Comparison of ENCODE assay signal across 20 cellular contexts in the genomic region with DNA sequence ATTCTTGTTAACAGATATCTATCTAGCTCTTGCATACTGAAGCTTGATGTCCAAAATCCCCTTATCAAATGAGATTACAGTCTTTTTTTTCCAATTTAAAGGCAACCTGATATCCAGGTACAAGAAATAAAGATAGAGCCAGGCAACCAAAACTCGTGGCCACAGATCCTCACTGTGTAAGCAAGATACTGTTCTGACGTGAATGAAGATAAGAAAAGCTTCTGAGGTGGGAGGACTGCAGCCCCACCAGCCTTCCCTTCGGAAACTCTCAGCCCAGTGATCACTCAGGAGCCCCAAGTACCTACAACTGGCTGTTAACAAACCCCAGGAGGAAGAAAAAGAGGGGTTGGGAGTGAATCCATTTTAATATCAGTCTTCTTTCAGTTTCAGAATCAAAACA.
DNase-seq lines count a peak whose midpoint lies in the region; ATAC-seq and TF ChIP-seq lines count a peak whose summit lies in the region.
"Had no signal": no experiment of that assay in that cellular context is flagged by ENCODE, and none has a peak within 500 bp of the region (broad histone marks: within the 10 kb centered on the region; RNA-seq: fewer than 3 reads in every experiment).

No MANE protein-coding gene starts in this region.

- intact Hi-C loops in IMR-90 (cut with micrococcal nuclease), result no loop called here

- H3K27me3 Mint-ChIP-seq in type B pancreatic cell, result peaks cover 9% of the 10 kb centered on the region

- no TSS peak for BruUV-seq in IMR-90 (replicated peaks; lab: Mats Ljungman, UMichigan)

- ATAC-seq in IMR-90 (ENCODE audit: low read depth) (no peak), HG03039 (IDR thresholded peaks at IDR 0.05; ENCODE audit: unreplicated experiment) (no peak)
- ATAC-seq: K562; naive thymus-derived CD4-positive, alpha-beta T cell; Right ventricle myocardium inferior had no signal

- DNase-seq in IMR-90 (no peak), type B pancreatic cell (ENCODE audit: extremely low spot score, unreplicated experiment) (no peak), KG1 (lab: John Stamatoyannopoulos, UW) (no peak)
- no peak for DNase-seq in stimulated activated CD4-positive, alpha-beta T cell treated with anti-CD3 and anti-CD28 coated beads, Interleukin-1b, Interleukin-23, amount 100 ng/mL, for 48 hours
- DNase-seq: adrenal gland; DND-41; hypothalamus; naive thymus-derived CD4-positive, alpha-beta T cell; NCI-H2171 treated with DMSO at 0.1 percent for 48 hours; NCI-H69; stimulated activated CD4-positive, alpha-beta T cell treated with anti-CD3 and anti-CD28 coated beads, Interleukin-2, amount 100 ng/mL, for 24 hours; stimulated activated naive CD4-positive, alpha-beta T cell had no signal

- H3K36me3 Mint-ChIP-seq in type B pancreatic cell, result peaks cover 13% of the 10 kb centered on the region
- H3K36me3 Mint-ChIP-seq: naive thymus-derived CD4-positive, alpha-beta T cell had no signal

- no peak overlapping the region for H3K4ac ChIP-seq in IMR-90 (ENCODE audit: low read depth, low read length)

- H3K27me3 ChIP-seq in IMR-90 (ENCODE audit: control insufficient read depth, insufficient read depth, low read length) (peaks cover under 1% of the 10 kb centered on the region; the same call in 1 of the 2 replicates), duodenal mucosa (ENCODE audit: control insufficient read depth in 1 of 2, insufficient read depth in 2 of 2, low read length in 2 of 2) (no peaks in the 10 kb centered on the region), mucosa of stomach (ENCODE audit: control insufficient read depth, insufficient read depth, low read length) (no peaks in the 10 kb centered on the region)
- H3K27me3 ChIP-seq: adrenal gland had no signal

- H2BK20ac ChIP-seq in IMR-90 (ENCODE audit: low read depth, low read length), result no peak overlapping the region

- H3K4me1 ChIP-seq in IMR-90 (ENCODE audit: control insufficient read depth, insufficient read depth, low read length) (no peaks in the 10 kb centered on the region), duodenal mucosa (ENCODE audit: control insufficient read depth in 1 of 2, insufficient read depth in 2 of 2, low read length in 2 of 2) (no peaks in the 10 kb centered on the region), mucosa of stomach (ENCODE audit: control insufficient read depth, insufficient read depth, low read length) (peaks cover 4% of the 10 kb centered on the region)
- H3K4me1 ChIP-seq: adrenal gland had no signal

- H3K27ac Mint-ChIP-seq in type B pancreatic cell, result no peak overlapping the region
- H3K27ac Mint-ChIP-seq: naive thymus-derived CD4-positive, alpha-beta T cell had no signal

- H3K4me3 Mint-ChIP-seq in type B pancreatic cell, result peak overlapping the region; percentile 15
- H3K4me3 Mint-ChIP-seq: naive thymus-derived CD4-positive, alpha-beta T cell had no signal

- dilution Hi-C loops in IMR-90 (cut with HindIII; ENCODE audit: low sequenced_read_pairs, unreplicated experiment), result no loop called here

- peak overlapping the region; percentile 61; the same call in 1 of the 2 replicates for H3K18ac ChIP-seq in IMR-90 (ENCODE audit: low read depth, low read length)

- TF ChIP-seq RAD21 in IMR-90 (IDR thresholded peaks at IDR 0.05; ENCODE audit: low read length), result no peak

- no CpG with 5 or more reads among the region's 3 CpGs for WGBS in IMR-90 (ENCODE audit: extremely low coverage in 2 of 2, insufficient read length in 1 of 2), 2 experiments

- H2AFZ ChIP-seq in IMR-90 (replicated peaks; ENCODE audit: low read length, poor library complexity), result peak overlapping the region; percentile 69

- H4K5ac ChIP-seq in IMR-90 (ENCODE audit: low read depth, low read length), result peak overlapping the region; percentile 63; the same call in 1 of the 2 replicates

- H2BK15ac ChIP-seq in IMR-90 (ENCODE audit: low read depth, low read length), result no peak overlapping the region

- H3K27ac ChIP-seq in IMR-90 (ENCODE audit: insufficient read depth, low read length) (no peak overlapping the region), duodenal mucosa (ENCODE audit: low read depth, low read length) (no peak overlapping the region)
- H3K27ac ChIP-seq: adrenal gland, epithelial cell of prostate, thoracic aorta had no signal

- H3K4me1 Mint-ChIP-seq in type B pancreatic cell (ENCODE audit: unreplicated experiment), result peaks cover 16% of the 10 kb centered on the region

- in situ Hi-C loops in IMR-90 (cut with MboI; ENCODE audit: low sequenced_read_pairs), result no loop called here

- H4K20me1 ChIP-seq in IMR-90 (ENCODE audit: insufficient read depth, low read length), result no peaks in the 10 kb centered on the region

- CTCF ChIA-PET in IMR-90 (lab: Yijun Ruan, JAX), result no interaction called here

- no peak overlapping the region for H2AK9ac ChIP-seq in IMR-90 (replicated peaks; ENCODE audit: low read depth, low read length, poor library complexity)

- no peaks in the 10 kb centered on the region for H3K9me1 ChIP-seq in IMR-90 (ENCODE audit: insufficient read depth, low read length)

- peaks cover 15% of the 10 kb centered on the region for H3K9me3 Mint-ChIP-seq in type B pancreatic cell

- no peaks in the 10 kb centered on the region for H3K79me1 ChIP-seq in IMR-90 (ENCODE audit: low read depth in 1 of 2, low read length in 2 of 2)

- H4K8ac ChIP-seq in IMR-90 (ENCODE audit: low read depth in 2 of 2, low read length in 2 of 2), result no peak overlapping the region

- H4K91ac ChIP-seq in IMR-90 (ENCODE audit: insufficient read depth, low read depth, low read length), result no peak overlapping the region

- H3K56ac ChIP-seq in IMR-90 (ENCODE audit: extremely low read depth, insufficient read depth, low read length), result no peak overlapping the region

- H3K9me3 ChIP-seq in IMR-90 (ENCODE audit: control insufficient read depth, insufficient read depth, low read length) (peaks cover 5% of the 10 kb centered on the region), duodenal mucosa (ENCODE audit: control insufficient read depth in 1 of 2, low read length in 2 of 2) (peaks cover 3 to 9% of the 10 kb centered on the region in 2 donors), mucosa of stomach (ENCODE audit: control insufficient read depth, low read length) (no peaks in the 10 kb centered on the region)

- no peak overlapping the region for H2AK5ac ChIP-seq in IMR-90 (ENCODE audit: low read depth, low read length)

- no peak overlapping the region for H2BK120ac ChIP-seq in IMR-90 (ENCODE audit: low read depth, low read length)

- no peak overlapping the region for H3K23ac ChIP-seq in IMR-90 (ENCODE audit: low read depth, low read length)

- peak overlapping the region; percentile 29; the same call in 1 of the 2 replicates for H3K9ac ChIP-seq in IMR-90 (ENCODE audit: low read depth, low read length)
- peak overlapping the region; percentile 10 to 55 for H3K9ac ChIP-seq in duodenal mucosa (ENCODE audit: low read depth in 1 of 2, low read length in 2 of 2)
- H3K9ac ChIP-seq in mucosa of stomach (ENCODE audit: low read length), result peak overlapping the region; percentile 23

- H3K14ac ChIP-seq in IMR-90 (replicated peaks; ENCODE audit: low read depth, low read length), result no peak overlapping the region

- H2BK5ac ChIP-seq in IMR-90 (ENCODE audit: low read depth, low read length, poor library complexity, severe bottlenecking), result no peak overlapping the region

- POLR2A ChIA-PET in IMR-90 (lab: Charles Lee; ENCODE audit: unreplicated experiment), result interaction anchor here (0.5 to 0.6 kb wide), 3 partner anchors 15 to 150 kb away, joined by 4 to 5 read pairs (median 5); no protein-coding TSS in a partner anchor

- TF ChIP-seq CTCF in IMR-90 (conservative IDR thresholded peaks at IDR 0.05; ENCODE audit: low read depth, low read length) (no peak), type B pancreatic cell (conservative IDR thresholded peaks at IDR 0.05) (no peak)

- peak overlapping the region; percentile 85; the same call in 1 of the 2 replicates for H3K4me2 ChIP-seq in IMR-90 (ENCODE audit: low read depth, low read length)

- H3K36me3 ChIP-seq in IMR-90 (ENCODE audit: control insufficient read depth, insufficient read depth, low read length) (no peaks in the 10 kb centered on the region), duodenal mucosa (ENCODE audit: control insufficient read depth in 1 of 2, insufficient read depth in 2 of 2, low read length in 2 of 2) (no peaks in the 10 kb centered on the region), mucosa of stomach (ENCODE audit: control insufficient read depth, insufficient read depth, low read length) (no peaks in the 10 kb centered on the region)
- H3K36me3 ChIP-seq: adrenal gland, thoracic aorta had no signal

- TF ChIP-seq POLR2A in IMR-90 (IDR thresholded peaks at IDR 0.05; ENCODE audit: low read depth, low read length), result no peak

- no peak overlapping the region for H3K4me3 ChIP-seq in IMR-90 (ENCODE audit: insufficient read depth, low read depth, low read length)
- H3K4me3 ChIP-seq in duodenal mucosa (ENCODE audit: low read depth in 1 of 2, low read length in 2 of 2), result peak overlapping the region; percentile 47 to 62
- no peak overlapping the region for H3K4me3 ChIP-seq in mucosa of stomach (ENCODE audit: low read length)
- H3K4me3 ChIP-seq: adrenal gland, K562, lung, thoracic aorta had no signal

TF ChIP-seq in IMR-90, 13 proteins besides CTCF, POLR2A, EP300 and RAD21 (continues in another document):
- no peak for TF ChIP-seq FOS (IDR thresholded peaks at IDR 0.05; ENCODE audit: low read depth, low read length)
- TF ChIP-seq MAFK (IDR thresholded peaks at IDR 0.05; ENCODE audit: low read depth, low read length), result no peak
- TF ChIP-seq CEBPB (IDR thresholded peaks at IDR 0.05; ENCODE audit: low read depth, low read length), result no peak
- no peak for TF ChIP-seq ELK1 (IDR thresholded peaks at IDR 0.05; ENCODE audit: borderline replicate concordance, low read depth, low read length)
- TF ChIP-seq USF2 (IDR thresholded peaks at IDR 0.05; ENCODE audit: low read depth, low read length), result no peak
- TF ChIP-seq RFX5 (IDR thresholded peaks at IDR 0.05; ENCODE audit: low read depth, low read length), result no peak
- no peak for TF ChIP-seq RCOR1 (IDR thresholded peaks at IDR 0.05; ENCODE audit: insufficient replicate concordance, low read length)

Comparison
In these comparisons a context has a peak if more than half of its experiments do, and no peak if none do; other contexts are left out.
1. H3K4me3 ChIP-seq: peak in duodenal mucosa (2 of 2); none in IMR-90 (single experiment) and mucosa of stomach (single experiment).
2. Peak in every context shown above with its lines, with median percentiles within 50 percentile points of each other: H3K9ac ChIP-seq.